8 cellular contexts compared by ENCODE assay signal in genomic region chr19:45446295-45446694, GRCh38. TPM values are rescaled to one million over a fixed set of nuclear protein-coding genes. Genes with fewer than 3 reads are reported as not detected.
DNase-seq lines count a peak whose midpoint lies in the region; ATAC-seq and TF ChIP-seq lines count a peak whose summit lies in the region.

No MANE protein-coding gene starts in this region.

- TF ChIP-seq CTCF in AG09309 (IDR thresholded peaks at IDR 0.05; ENCODE audit: control insufficient read depth, insufficient read depth, low read depth, low read length, missing control alignments) (peak; percentile 34), GM12872 (IDR thresholded peaks at IDR 0.05; ENCODE audit: insufficient read depth, low read depth, low read length) (peak; percentile 68), foreskin keratinocyte (conservative IDR thresholded peaks at IDR 0.05) (peak; percentile 67)

- H3K27ac ChIP-seq in foreskin keratinocyte, result peak overlapping the region; percentile 83

- no peak for ATAC-seq in foreskin keratinocyte
- no peak for ATAC-seq in GM19397 (IDR thresholded peaks at IDR 0.05; ENCODE audit: unreplicated experiment)
- ATAC-seq in GM18907 (IDR thresholded peaks at IDR 0.05; ENCODE audit: unreplicated experiment), result no peak

- no peak overlapping the region for H3K4me3 ChIP-seq in AG09309 (ENCODE audit: control insufficient read depth, low read depth, low read length)

- peaks cover 45% of the 10 kb centered on the region for H3K4me1 ChIP-seq in foreskin keratinocyte

- H3K27me3 ChIP-seq in foreskin keratinocyte, result no peaks in the 10 kb centered on the region

- no peak for DNase-seq in AG09309 (ENCODE audit: low read depth)
- DNase-seq in SHP77 treated with DMSO at 0.1 percent for 48 hours (lab: John Stamatoyannopoulos, UW), result peak; percentile 2
- no peak for DNase-seq in foreskin keratinocyte
- no peak for DNase-seq in islet precursor cell
- no peak for DNase-seq in NCI-H345 treated with DMSO at 0.1 percent for 48 hours (lab: John Stamatoyannopoulos, UW; ENCODE audit: unreplicated experiment)

RNA-seq across cellular contexts. Expression of gene FOSB, which starts 21.5 kb away (rescaled TPM):
- 1.7 and 2.7 TPM in 2 replicates for total RNA-seq in foreskin keratinocyte
- polyA plus RNA-seq in foreskin keratinocyte, result 0.68 and 1.0 TPM in 2 replicates

RNA-seq across cellular contexts. Expression of gene ERCC1, which starts 22.6 kb away (rescaled TPM):
- total RNA-seq in foreskin keratinocyte, result 271 TPM in 2 replicates
- polyA plus RNA-seq in foreskin keratinocyte, result 359 and 380 TPM in 2 replicates

RNA-seq across cellular contexts. Expression of gene POLR1G, which starts 39.9 kb away (rescaled TPM):
- 29.0 and 38.5 TPM in 2 replicates for total RNA-seq in foreskin keratinocyte
- polyA plus RNA-seq in foreskin keratinocyte, result 18.3 and 25.4 TPM in 2 replicates

RNA-seq across cellular contexts. Expression of gene PPP1R13L, which starts 41.4 kb away (rescaled TPM):
- total RNA-seq in foreskin keratinocyte, result 122 and 144 TPM in 2 replicates
- 182 and 227 TPM in 2 replicates for polyA plus RNA-seq in foreskin keratinocyte

RNA-seq across cellular contexts. Expression of gene RTN2, which starts 50.6 kb away (rescaled TPM):
- 11.7 and 12.0 TPM in 2 replicates for total RNA-seq in foreskin keratinocyte
- 16.6 and 17.7 TPM in 2 replicates for polyA plus RNA-seq in foreskin keratinocyte
